In genomic region chr3:50600841-50601591, GRCh38 we compare ENCODE assay signal across 8 cellular contexts. TPM values are rescaled to one million over a fixed set of nuclear protein-coding genes. Genes with fewer than 3 reads are reported as not detected.
A peak's percentile ranks its signal among the peaks of the same experiment; 100 is the strongest.
DNase-seq lines count a peak whose midpoint lies in the region; ATAC-seq and TF ChIP-seq lines count a peak whose summit lies in the region.

No MANE protein-coding gene starts in this region.

- H3K27me3 Mint-ChIP-seq in endodermal cell (ENCODE audit: insufficient read depth) = no peaks in the 10 kb centered on the region

- 87% methylated on average over 6 to 14 of the region's 14 CpGs for WGBS in endodermal cell (ENCODE audit: insufficient coverage in 1 of 2, insufficient read length in 1 of 2), 2 experiments

- H3K4me1 Mint-ChIP-seq in endodermal cell = no peaks in the 10 kb centered on the region

- ATAC-seq in HG03159 (IDR thresholded peaks at IDR 0.05; ENCODE audit: unreplicated experiment) = peak; percentile 52

- no peak overlapping the region for H3K4me3 ChIP-seq in endodermal cell (ENCODE audit: low read length)

- H3K9ac ChIP-seq in endodermal cell (ENCODE audit: extremely low read depth, low read length, poor library complexity, severe bottlenecking) = no peak overlapping the region

- no peaks in the 10 kb centered on the region for H3K36me3 Mint-ChIP-seq in endodermal cell (ENCODE audit: low read depth)

- no peaks in the 10 kb centered on the region for H3K4me1 ChIP-seq in endodermal cell (ENCODE audit: control insufficient read depth, insufficient read depth, low read length)

- TF ChIP-seq CTCF in endodermal cell (conservative IDR thresholded peaks at IDR 0.05) = no peak

- no peaks in the 10 kb centered on the region for H3K36me3 ChIP-seq in endodermal cell (ENCODE audit: control insufficient read depth, insufficient read depth, low read length)

- no peaks in the 10 kb centered on the region for H3K9me3 ChIP-seq in endodermal cell (ENCODE audit: control insufficient read depth, low read length)

- no peak overlapping the region for H3K4me3 Mint-ChIP-seq in endodermal cell

- no peaks in the 10 kb centered on the region for H3K27me3 ChIP-seq in endodermal cell (ENCODE audit: control insufficient read depth, insufficient read depth, low read length, poor library complexity, severe bottlenecking)

- H3K27ac ChIP-seq in endodermal cell (ENCODE audit: low read depth, low read length) = peak overlapping the region; percentile 44

- peak; percentile 98 for DNase-seq in EH (ENCODE audit: low read depth)
- peak; percentile 58 for DNase-seq in NCI-H774 (lab: John Stamatoyannopoulos, UW)
- DNase-seq in activated CD8-positive, alpha-beta memory T cell treated with anti-CD3 and anti-CD28 coated beads, Interleukin-2, amount 50 U/mL, for 4 hours = peak; percentile 78
- DNase-seq in endodermal cell = no peak
- peak; percentile 97 for DNase-seq in myocyte (ENCODE audit: low read depth)
- peak; percentile 93 to 95 for DNase-seq in stimulated activated CD8-positive, alpha-beta memory T cell treated with anti-CD3 and anti-CD28 coated beads, Interleukin-7, amount 100 ng/mL, for 48 hours (ENCODE audit: extremely low read depth in 1 of 2, low read depth in 1 of 2)
- DNase-seq in NCI-H146 (lab: John Stamatoyannopoulos, UW) = no peak

- H3K27ac Mint-ChIP-seq in endodermal cell = no peak overlapping the region

- H3K9me3 Mint-ChIP-seq in endodermal cell = no peaks in the 10 kb centered on the region

RNA-seq across cellular contexts. Expression of gene CISH, which starts 10.6 kb away (rescaled TPM):
- 1 to 10 TPM; 1.2 to 2.0 TPM for total RNA-seq in endodermal cell
- 3.6 TPM for polyA plus RNA-seq in endodermal cell (2013, experiment 1 of 2)
- 3.7 TPM for polyA plus RNA-seq in endodermal cell (2013, experiment 2 of 2)
- total RNA-seq in myocyte = 0.10 and 0.35 TPM in 2 replicates
- polyA plus RNA-seq in myocyte (2012) = 0.43 TPM

RNA-seq across cellular contexts. Expression of gene MAPKAPK3, which starts 15.9 kb away (rescaled TPM):
- total RNA-seq in endodermal cell = 10 to 100 TPM; 37.2 to 39.7 TPM
- polyA plus RNA-seq in endodermal cell (2013, experiment 1 of 2) = 29.9 TPM
- 26.1 TPM for polyA plus RNA-seq in endodermal cell (2013, experiment 2 of 2)
- 91.0 and 92.3 TPM in 2 replicates for total RNA-seq in myocyte
- 31.8 TPM for polyA plus RNA-seq in myocyte (2012)

RNA-seq across cellular contexts. Expression of gene HEMK1, which starts 31.7 kb away (rescaled TPM):
- total RNA-seq in endodermal cell (10 to 100 TPM; 24.1 to 25.8 TPM), myocyte (6.2 and 9.7 TPM in 2 replicates)
- polyA plus RNA-seq in endodermal cell (2013, experiment 1 of 2) = 21.2 TPM
- polyA plus RNA-seq in endodermal cell (2013, experiment 2 of 2) = 19.8 TPM
- polyA plus RNA-seq in myocyte (2012) = 14.3 TPM

RNA-seq across cellular contexts. Expression of gene C3orf18, which starts 33.5 kb away (rescaled TPM):
- total RNA-seq in endodermal cell = 10 to 100 TPM; 14.4 to 16.9 TPM
- polyA plus RNA-seq in endodermal cell (2013, experiment 1 of 2) = 15.6 TPM
- polyA plus RNA-seq in endodermal cell (2013, experiment 2 of 2) = 15.4 TPM
- 14.0 and 18.6 TPM in 2 replicates for total RNA-seq in myocyte
- polyA plus RNA-seq in myocyte (2012) = 19.0 TPM

Comparison
In these comparisons a context has a peak if more than half of its experiments do, and no peak if none do; other contexts are left out.
1. DNase-seq: peak in EH (single experiment), NCI-H774 (single experiment), activated CD8-positive, alpha-beta memory T cell treated with anti-CD3 and anti-CD28 coated beads, Interleukin-2, amount 50 U/mL, for 4 hours (single experiment), myocyte (single experiment) and stimulated activated CD8-positive, alpha-beta memory T cell treated with anti-CD3 and anti-CD28 coated beads, Interleukin-7, amount 100 ng/mL, for 48 hours (2 of 2); none in endodermal cell (single experiment) and NCI-H146 (single experiment).